Comparison of ENCODE assay signal across 35 cellular contexts in the genomic region with DNA sequence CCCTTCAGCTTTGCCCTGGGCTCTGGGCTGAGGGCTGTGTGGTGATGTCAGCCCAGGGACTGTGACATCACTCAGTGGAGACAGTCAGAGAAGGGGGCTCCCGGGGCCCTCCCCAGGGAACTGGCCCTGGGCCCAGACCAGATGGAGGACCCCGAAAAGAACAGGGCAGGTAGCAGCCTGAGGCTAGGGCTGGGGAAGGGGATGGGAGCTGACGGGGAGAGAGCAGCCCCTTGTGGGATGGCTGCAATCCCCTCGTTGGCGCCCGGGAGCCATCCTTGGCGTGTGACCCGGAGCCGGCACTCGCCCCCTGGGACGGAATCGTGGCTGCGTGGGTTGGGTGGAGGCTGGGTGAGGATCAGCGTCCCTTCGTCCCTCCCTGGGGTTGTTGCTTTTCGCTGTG.
"Had no signal": no experiment of that assay in that cellular context is flagged by ENCODE, and none has a peak within 500 bp of the region (broad histone marks: within the 10 kb centered on the region; RNA-seq: fewer than 3 reads in every experiment).

No MANE protein-coding gene starts in this region.

- ATAC-seq: activated naive CD8-positive, alpha-beta T cell treated with anti-CD3 and anti-CD28 coated beads, Interleukin-2, amount 50 U/mL, for 24 hours; activated T-cell treated with anti-CD3 and anti-CD28 coated beads, Interleukin-2, amount 50 U/mL, for 4 hours had no signal

- H3K27ac Mint-ChIP-seq: activated B cell treated with CpG ODN at 0.5 μM for 24 hours; activated CD4-positive, alpha-beta memory T cell treated with anti-CD3 and anti-CD28 coated beads for 36 hours; activated naive CD4-positive, alpha-beta T cell treated with anti-CD3 and anti-CD28 coated beads, Interleukin-2, amount 10 ng/mL, durations not matched to agents 7 days and 5 days; activated naive CD8-positive, alpha-beta T cell; activated naive CD8-positive, alpha-beta T cell treated with anti-CD3 and anti-CD28 coated beads, Interleukin-2, amount 50 U/mL, for 24 hours; activated T-helper 1 cell treated with anti-CD3 and anti-CD28 coated beads, Interleukin-12 subunit alpha, Interleukin-12 subunit beta, Interleukin-2, Interleukin-4 antibody, amounts not matched to agents 30 ng/mL and 10 ng/mL and 1 ng/mL, durations not matched to agents 14 hours and 24 hours and 36 hours; brain had no signal

- H3K9me3 Mint-ChIP-seq: activated B cell treated with CpG ODN at 0.5 μM for 24 hours; activated CD4-positive, alpha-beta memory T cell treated with anti-CD3 and anti-CD28 coated beads for 36 hours; activated naive CD4-positive, alpha-beta T cell treated with anti-CD3 and anti-CD28 coated beads, Interleukin-2, amount 10 ng/mL, durations not matched to agents 7 days and 5 days; activated naive CD8-positive, alpha-beta T cell treated with anti-CD3 and anti-CD28 coated beads, Interleukin-2, amount 50 U/mL, for 24 hours; activated T-cell treated with anti-CD3 and anti-CD28 coated beads, Interleukin-2, amount 50 U/mL, for 4 hours; activated T-helper 1 cell treated with anti-CD3 and anti-CD28 coated beads, Interleukin-12 subunit alpha, Interleukin-12 subunit beta, Interleukin-2, Interleukin-4 antibody, amounts not matched to agents 30 ng/mL and 10 ng/mL and 1 ng/mL, durations not matched to agents 14 hours and 24 hours and 36 hours had no signal

- DNase-seq: activated B cell treated with CpG ODN at 0.5 μM for 24 hours; activated CD4-positive, alpha-beta memory T cell treated with anti-CD3 and anti-CD28 coated beads for 36 hours; activated CD4-positive, alpha-beta T cell treated with anti-CD3 and anti-CD28 coated beads for 4 hours; activated CD4-positive, alpha-beta T cell treated with anti-CD3 and anti-CD28 coated beads, Interleukin-2, amount 50 U/mL, for 1 hour; activated CD4-positive, CD25-positive, alpha-beta regulatory T cell treated with anti-CD3 and anti-CD28 coated beads, Interleukin-2, amount 50 U/mL, for 72 hours; activated CD8-positive, alpha-beta memory T cell treated with anti-CD3 and anti-CD28 coated beads, Interleukin-2, amount 50 U/mL, for 4 hours; activated naive CD4-positive, alpha-beta T cell treated with anti-CD3 and anti-CD28 coated beads, Interleukin-2, amount 10 ng/mL, durations not matched to agents 7 days and 5 days; activated naive CD8-positive, alpha-beta T cell treated with anti-CD3 and anti-CD28 coated beads, Interleukin-2, amount 50 U/mL, for 24 hours; activated T-cell treated with anti-CD3 and anti-CD28 coated beads for 4 hours; activated T-cell treated with anti-CD3 and anti-CD28 coated beads, Interleukin-2, amount 50 U/mL, for 4 hours; anterior cingulate cortex; cerebellar nuclear complex; MM.1S; MV-4-11; NCI-H1092; NCI-H146; NCI-H187; NCI-H2029 treated with DMSO at 0.1 percent for 48 hours; NCI-H2107; NCI-H2171; NCI-H510A; NCI-H526; NCI-H748 treated with DMSO at 0.1 percent for 48 hours; NK-92 treated with Interleukin-12 subunit alpha and Interleukin-12 subunit beta, amount 100 ng/mL, for 24 hours; PC-9; Right ventricle myocardium superior; SW 1271; T-helper 1 cell; T-helper 2 cell; T-helper 9 cell had no signal

- H3K4me3 Mint-ChIP-seq: activated B cell treated with CpG ODN at 0.5 μM for 24 hours; activated CD4-positive, alpha-beta memory T cell treated with anti-CD3 and anti-CD28 coated beads for 36 hours; activated naive CD4-positive, alpha-beta T cell treated with anti-CD3 and anti-CD28 coated beads, Interleukin-2, amount 10 ng/mL, durations not matched to agents 7 days and 5 days; activated naive CD8-positive, alpha-beta T cell; activated naive CD8-positive, alpha-beta T cell treated with anti-CD3 and anti-CD28 coated beads, Interleukin-2, amount 50 U/mL, for 24 hours; activated T-cell treated with anti-CD3 and anti-CD28 coated beads, Interleukin-2, amount 50 U/mL, for 4 hours; activated T-helper 1 cell treated with anti-CD3 and anti-CD28 coated beads, Interleukin-12 subunit alpha, Interleukin-12 subunit beta, Interleukin-2, Interleukin-4 antibody, amounts not matched to agents 30 ng/mL and 10 ng/mL and 1 ng/mL, durations not matched to agents 14 hours and 24 hours and 36 hours; brain had no signal

- H3K36me3 Mint-ChIP-seq: activated naive CD8-positive, alpha-beta T cell had no signal

- H3K27ac ChIP-seq: PC-9, VCaP had no signal

- FAIRE-seq: bronchial epithelial cell had no signal

- H3K4me3 ChIP-seq: PC-9 had no signal

- H3K27me3 Mint-ChIP-seq: activated B cell treated with CpG ODN at 0.5 μM for 24 hours; activated CD4-positive, alpha-beta memory T cell treated with anti-CD3 and anti-CD28 coated beads for 36 hours; activated naive CD4-positive, alpha-beta T cell treated with anti-CD3 and anti-CD28 coated beads, Interleukin-2, amount 10 ng/mL, durations not matched to agents 7 days and 5 days; activated naive CD8-positive, alpha-beta T cell; activated naive CD8-positive, alpha-beta T cell treated with anti-CD3 and anti-CD28 coated beads, Interleukin-2, amount 50 U/mL, for 24 hours; brain had no signal

- H3K4me2 ChIP-seq: PC-9 had no signal

- H2AFZ ChIP-seq: PC-9 had no signal
